ENCODE assay signal across 2 cellular contexts in the genomic region with DNA sequence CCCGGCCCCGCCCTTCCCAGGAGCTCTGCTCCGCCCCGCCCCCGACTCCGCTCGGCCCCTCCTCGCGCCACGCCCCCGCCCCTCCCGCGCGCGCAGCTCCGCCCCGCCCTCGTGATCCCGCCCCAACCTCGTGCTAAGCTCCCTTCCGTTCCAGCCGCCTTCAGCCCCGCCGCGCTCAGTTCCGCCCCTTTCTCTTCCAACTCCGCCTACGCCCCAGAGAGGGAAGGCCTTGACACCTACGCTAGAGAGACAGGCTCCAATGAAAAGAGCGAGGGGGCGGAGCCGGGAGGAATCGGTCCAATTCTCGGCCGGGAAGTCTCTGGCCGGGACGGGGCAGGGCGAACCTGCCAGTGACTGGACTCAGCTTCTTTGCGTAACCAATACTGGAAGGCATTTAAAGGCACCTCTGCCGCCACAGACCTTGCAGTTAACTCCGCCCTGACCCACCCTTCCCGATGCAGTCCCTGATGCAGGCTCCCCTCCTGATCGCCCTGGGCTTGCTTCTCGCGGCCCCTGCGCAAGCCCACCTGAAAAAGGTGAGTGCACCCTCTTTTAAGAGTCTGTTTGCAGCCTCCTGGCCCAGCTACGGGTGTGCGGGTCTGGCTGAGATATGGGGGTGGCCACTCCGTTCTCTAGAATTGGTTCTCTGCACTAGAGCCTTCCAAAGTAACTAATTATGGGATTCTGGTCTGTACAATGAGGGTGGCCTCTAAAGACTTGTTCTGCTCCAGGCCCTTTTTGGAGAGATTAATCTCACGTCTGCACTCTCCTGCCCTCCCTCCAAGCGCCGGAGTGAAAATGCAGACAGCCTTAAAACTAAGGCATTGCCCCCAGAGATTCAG.
A peak's percentile ranks its signal among the peaks of the same experiment; 100 is the strongest.
TF ChIP-seq lines count a peak whose summit lies in the region.

A gene (plus strand): TSS at position 424 of the 842 bp plus-strand sequence. CDS start 32 bp downstream, at position 456.

TF ChIP-seq in IMR-90, 13 proteins besides CTCF, POLR2A, EP300 and RAD21:
- TF ChIP-seq BHLHE40 (IDR thresholded peaks at IDR 0.05; ENCODE audit: low read depth, low read length) (no peak), MAFK (IDR thresholded peaks at IDR 0.05; ENCODE audit: low read depth, low read length) (no peak), MXI1 (IDR thresholded peaks at IDR 0.05; ENCODE audit: borderline replicate concordance, low read depth, low read length) (peak; percentile 42; the same call in 1 of the 2 replicates), SMC3 (IDR thresholded peaks at IDR 0.05; ENCODE audit: low read depth, low read length) (no peak), RFX5 (IDR thresholded peaks at IDR 0.05; ENCODE audit: low read depth, low read length) (no peak), RCOR1 (IDR thresholded peaks at IDR 0.05; ENCODE audit: insufficient replicate concordance, low read length) (no peak), MAZ (IDR thresholded peaks at IDR 0.05; ENCODE audit: borderline replicate concordance, low read depth, low read length) (peak; percentile 80; the same call in 1 of the 2 replicates), CEBPB (IDR thresholded peaks at IDR 0.05; ENCODE audit: low read depth, low read length) (peak; percentile 92), NFE2L2 (IDR thresholded peaks at IDR 0.05; ENCODE audit: low read depth, low read length) (no peak)
- TF ChIP-seq, protein P1, sequence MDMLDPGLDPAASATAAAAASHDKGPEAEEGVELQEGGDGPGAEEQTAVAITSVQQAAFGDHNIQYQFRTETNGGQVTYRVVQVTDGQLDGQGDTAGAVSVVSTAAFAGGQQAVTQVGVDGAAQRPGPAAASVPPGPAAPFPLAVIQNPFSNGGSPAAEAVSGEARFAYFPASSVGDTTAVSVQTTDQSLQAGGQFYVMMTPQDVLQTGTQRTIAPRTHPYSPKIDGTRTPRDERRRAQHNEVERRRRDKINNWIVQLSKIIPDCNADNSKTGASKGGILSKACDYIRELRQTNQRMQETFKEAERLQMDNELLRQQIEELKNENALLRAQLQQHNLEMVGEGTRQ (IDR thresholded peaks at IDR 0.05; ENCODE audit: low read depth, low read length), result peak; percentile 70
- TF ChIP-seq, protein P2, sequence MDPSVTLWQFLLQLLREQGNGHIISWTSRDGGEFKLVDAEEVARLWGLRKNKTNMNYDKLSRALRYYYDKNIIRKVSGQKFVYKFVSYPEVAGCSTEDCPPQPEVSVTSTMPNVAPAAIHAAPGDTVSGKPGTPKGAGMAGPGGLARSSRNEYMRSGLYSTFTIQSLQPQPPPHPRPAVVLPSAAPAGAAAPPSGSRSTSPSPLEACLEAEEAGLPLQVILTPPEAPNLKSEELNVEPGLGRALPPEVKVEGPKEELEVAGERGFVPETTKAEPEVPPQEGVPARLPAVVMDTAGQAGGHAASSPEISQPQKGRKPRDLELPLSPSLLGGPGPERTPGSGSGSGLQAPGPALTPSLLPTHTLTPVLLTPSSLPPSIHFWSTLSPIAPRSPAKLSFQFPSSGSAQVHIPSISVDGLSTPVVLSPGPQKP (IDR thresholded peaks at IDR 0.05; ENCODE audit: borderline replicate concordance, low read depth, low read length), result no peak

TF ChIP-seq in endothelial cell of umbilical vein, 7 proteins besides CTCF, POLR2A, EP300 and RAD21:
- TF ChIP-seq MYC (IDR thresholded peaks at IDR 0.05; ENCODE audit: low read depth, low read length) (no peak), JUN (IDR thresholded peaks at IDR 0.05; ENCODE audit: borderline replicate concordance, insufficient read depth, insufficient read length, low read depth) (no peak), POLR2AphosphoS5 (IDR thresholded peaks at IDR 0.05; ENCODE audit: insufficient read depth, low read depth, low read length) (peak; percentile 27), GATA2 (IDR thresholded peaks at IDR 0.05; ENCODE audit: insufficient read depth, insufficient read length, low read depth, low read length) (no peak), EZH2 (IDR thresholded peaks at IDR 0.05; ENCODE audit: borderline replicate concordance, low read depth, low read length, severe bottlenecking) (no peak), FOS (IDR thresholded peaks at IDR 0.05; ENCODE audit: borderline replicate concordance, insufficient read depth, low read length) (no peak)
- TF ChIP-seq, protein P3, sequence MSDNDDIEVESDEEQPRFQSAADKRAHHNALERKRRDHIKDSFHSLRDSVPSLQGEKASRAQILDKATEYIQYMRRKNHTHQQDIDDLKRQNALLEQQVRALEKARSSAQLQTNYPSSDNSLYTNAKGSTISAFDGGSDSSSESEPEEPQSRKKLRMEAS (IDR thresholded peaks at IDR 0.05; ENCODE audit: insufficient read depth, insufficient read length), result peak; percentile 37
